Comparison of ENCODE assay signal across 8 cellular contexts in the genomic region with DNA sequence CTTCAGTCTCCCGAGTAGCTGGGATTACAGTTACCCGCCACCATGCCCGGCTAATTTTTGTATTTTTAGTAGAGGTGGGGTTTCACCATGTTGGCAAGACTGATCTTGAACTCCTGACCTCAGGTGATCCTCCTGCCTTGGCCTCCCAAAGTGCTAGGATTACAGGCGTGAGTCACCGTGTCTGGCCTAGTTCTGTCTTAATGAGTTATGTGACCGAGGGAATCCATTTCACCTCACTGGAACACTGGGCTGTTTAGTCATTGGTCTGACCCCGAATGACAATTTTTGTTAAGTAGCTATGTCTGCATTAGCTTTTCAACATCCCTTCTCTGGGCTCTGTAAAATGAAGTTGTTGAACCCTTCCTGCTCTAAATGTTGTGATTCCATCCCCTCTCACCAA. TPM values are rescaled to one million over a fixed set of nuclear protein-coding genes. Genes with fewer than 3 reads are reported as not detected.
DNase-seq lines count a peak whose midpoint lies in the region; ATAC-seq, FAIRE-seq and TF ChIP-seq lines count a peak whose summit lies in the region.
"Not testable (repeated sequence)": the region's sequence is repeated elsewhere in the genome, so short reads cannot be mapped to it uniquely, and the experiment has no call there.

No MANE protein-coding gene starts in this region.

- H3K79me2 ChIP-seq in K562 (ENCODE audit: control insufficient read depth, insufficient read depth, low read length), result not testable (repeated sequence)

- peak overlapping the region; percentile 81 for H3K27ac Mint-ChIP-seq in CD4-positive, alpha-beta T cell
- H3K27ac Mint-ChIP-seq in memory B cell, result peak overlapping the region; percentile 98
- H3K27ac Mint-ChIP-seq in stimulated activated effector memory CD8-positive, alpha-beta T cell treated with anti-CD3 and anti-CD28 coated beads, Interleukin-12 subunit alpha, Interleukin-12 subunit beta, amount 100 ng/mL, for 72 hours, result peak overlapping the region; percentile 72

- H3K4me1 ChIP-seq in K562 (replicated peaks in 1 of 2; ENCODE audit: control insufficient read depth in 2 of 2, insufficient read depth in 2 of 2, low read length in 2 of 2); right atrium auricular region: not testable (repeated sequence)

- not testable (repeated sequence) for H3K27me3 ChIP-seq in CD4-positive, alpha-beta T cell (ENCODE audit: control insufficient read depth, insufficient read depth, low read length); WERI-Rb-1 (ENCODE audit: insufficient read depth, low read depth, severe bottlenecking); right atrium auricular region
- H3K27me3 ChIP-seq in K562 (ENCODE audit: control insufficient read depth in 2 of 2, insufficient read depth in 2 of 2, low read length in 2 of 2), result peaks cover 7 to 27% of the 10 kb centered on the region in 2 experiments; a peak in 2 of 5 replicates

- H3K9ac ChIP-seq in K562 (ENCODE audit: insufficient read depth in 1 of 2, low read depth in 2 of 2, low read length in 2 of 2), result not testable (repeated sequence)

- 9% methylated on average over 7 of the region's 7 CpGs for WGBS in K562 (ENCODE audit: insufficient coverage, low coverage, missing lambda C conversion rate)

- not testable (repeated sequence) for H3K9me1 ChIP-seq in K562 (ENCODE audit: control insufficient read depth, insufficient read depth, low read length)

- not testable (repeated sequence) for FAIRE-seq in K562 (lab: Jason Lieb, UNC)

- H2AFZ ChIP-seq in K562 (ENCODE audit: low read depth, low read length), result not testable (repeated sequence)

- intact Hi-C loops in CD4-positive, alpha-beta T cell (cut with DNase I, micrococcal nuclease), result loop anchor here (5.0 kb wide), 5 partner anchors 300 to 385 kb away; a partner anchor contains a TSS
- intact Hi-C loops in K562 (cut with micrococcal nuclease), result loop anchor here (5.0 kb wide), 3 partner anchors 150 to 685 kb away; a partner anchor contains a TSS

- CTCF ChIA-PET in CD4-positive, alpha-beta T cell (lab: Charles Lee), result interaction anchor here (4.4 kb wide), 1 partner anchor 16 kb away, joined by 17 read pairs; no protein-coding TSS in a partner anchor
- CTCF ChIA-PET in K562 (lab: Yijun Ruan, JAX; ENCODE audit: low intra/inter-chr PET ratio), result interaction anchor here (3.1 kb wide), 1 partner anchor 353 kb away, joined by 22 read pairs; a partner anchor contains a TSS

- not testable (repeated sequence) for BruUV-seq in K562 (replicated peaks; lab: Mats Ljungman, UMichigan)

- not testable (repeated sequence) for H3K9me3 ChIP-seq in CD4-positive, alpha-beta T cell (ENCODE audit: control insufficient read depth, low read length); WERI-Rb-1 (ENCODE audit: severe bottlenecking); K562 (replicated peaks; ENCODE audit: control insufficient read depth, insufficient read depth, low read depth, low read length); right atrium auricular region

- in situ Hi-C loops in K562 (cut with MboI), result loop anchor here (25.0 kb wide), 2 partner anchors 355 to 680 kb away; a partner anchor contains a TSS

- H3K4me3 ChIP-seq in WERI-Rb-1 (ENCODE audit: low read depth, low read length); K562; right atrium auricular region: not testable (repeated sequence)

- TF ChIP-seq EP300 in K562 (IDR thresholded peaks at IDR 0.05; ENCODE audit: low read length), result not testable (repeated sequence)

- not testable (repeated sequence) for H3K9me3 Mint-ChIP-seq in CD4-positive, alpha-beta T cell; memory B cell; stimulated activated effector memory CD8-positive, alpha-beta T cell treated with anti-CD3 and anti-CD28 coated beads, Interleukin-12 subunit alpha, Interleukin-12 subunit beta, amount 100 ng/mL, for 72 hours

- not testable (repeated sequence) for DNase-seq in CD4-positive, alpha-beta T cell; K562 (ENCODE audit: extremely low read depth in 1 of 4, low spot score in 3 of 4); memory B cell (ENCODE audit: low spot score in 2 of 2); stimulated activated effector memory CD8-positive, alpha-beta T cell treated with anti-CD3 and anti-CD28 coated beads, Interleukin-12 subunit alpha, Interleukin-12 subunit beta, amount 100 ng/mL, for 72 hours (ENCODE audit: low spot score in 2 of 2)
- DNase-seq in EH (ENCODE audit: low read depth) (peak; percentile 8), M059J (ENCODE audit: low read depth) (peak; percentile 70), WERI-Rb-1 (peak; percentile 45), right atrium auricular region (ENCODE audit: low spot score) (peak; percentile 32)

- TF ChIP-seq POLR2A in K562 (conservative IDR thresholded peaks at IDR 0.05), result not testable (repeated sequence)

- TF ChIP-seq RAD21 in K562 (CRISPR knock-in tag; conservative IDR thresholded peaks at IDR 0.05 in 1 of 2, IDR thresholded peaks at IDR 0.05 in 1 of 2), result not testable (repeated sequence)

- H3K27me3 Mint-ChIP-seq in CD4-positive, alpha-beta T cell; memory B cell: not testable (repeated sequence)

- H3K36me3 Mint-ChIP-seq in CD4-positive, alpha-beta T cell (ENCODE audit: low read depth); memory B cell; stimulated activated effector memory CD8-positive, alpha-beta T cell treated with anti-CD3 and anti-CD28 coated beads, Interleukin-12 subunit alpha, Interleukin-12 subunit beta, amount 100 ng/mL, for 72 hours: not testable (repeated sequence)

- H3K4me1 Mint-ChIP-seq in CD4-positive, alpha-beta T cell (ENCODE audit: low read depth), result not testable (repeated sequence)
- peaks cover 32% of the 10 kb centered on the region for H3K4me1 Mint-ChIP-seq in memory B cell
- peaks cover 18% of the 10 kb centered on the region for H3K4me1 Mint-ChIP-seq in stimulated activated effector memory CD8-positive, alpha-beta T cell treated with anti-CD3 and anti-CD28 coated beads, Interleukin-12 subunit alpha, Interleukin-12 subunit beta, amount 100 ng/mL, for 72 hours

- TF ChIP-seq CTCF in CD4-positive, alpha-beta T cell (IDR thresholded peaks at IDR 0.05); WERI-Rb-1 (IDR thresholded peaks at IDR 0.05; ENCODE audit: low read depth, low read length); K562 (IDR thresholded peaks at IDR 0.05 in 2 of 3, conservative IDR thresholded peaks at IDR 0.05 in 1 of 3; ENCODE audit: insufficient read depth in 2 of 3, low read depth in 1 of 3, low read length in 3 of 3); right atrium auricular region (IDR thresholded peaks at IDR 0.05): not testable (repeated sequence)

- H3K27ac ChIP-seq in CD4-positive, alpha-beta T cell (ENCODE audit: low read depth, low read length); WERI-Rb-1; K562 (ENCODE audit: extremely low read depth, low read depth, low read length); right atrium auricular region: not testable (repeated sequence)

- not testable (repeated sequence) for H3K4me3 Mint-ChIP-seq in CD4-positive, alpha-beta T cell; memory B cell; stimulated activated effector memory CD8-positive, alpha-beta T cell treated with anti-CD3 and anti-CD28 coated beads, Interleukin-12 subunit alpha, Interleukin-12 subunit beta, amount 100 ng/mL, for 72 hours

- not testable (repeated sequence) for H3K4me2 ChIP-seq in K562 (ENCODE audit: insufficient read depth, low read length)

- ATAC-seq in CD4-positive, alpha-beta T cell (ENCODE audit: poor library complexity); K562; memory B cell (ENCODE audit: low read depth); stimulated activated effector memory CD8-positive, alpha-beta T cell treated with anti-CD3 and anti-CD28 coated beads, Interleukin-12 subunit alpha, Interleukin-12 subunit beta, amount 100 ng/mL, for 72 hours: not testable (repeated sequence)

- POLR2A ChIA-PET in CD4-positive, alpha-beta T cell (lab: Charles Lee), result interaction anchor here (0.8 kb wide), 1 partner anchor 481 kb away, joined by 3 read pairs; no protein-coding TSS in a partner anchor
- POLR2A ChIA-PET in K562 (lab: Yijun Ruan, JAX), result interaction anchor here (0.8 to 1.3 kb wide), 2 partner anchors 296 to 354 kb away, joined by 3 to 4 read pairs; a partner anchor contains a TSS

- not testable (repeated sequence) for H3K36me3 ChIP-seq in WERI-Rb-1; K562 (ENCODE audit: control insufficient read depth, insufficient read depth, low read length); right atrium auricular region

- not testable (repeated sequence) for H4K20me1 ChIP-seq in K562 (replicated peaks; ENCODE audit: control insufficient read depth, insufficient read depth, low read length)

RNA-seq across cellular contexts. Expression of a gene that starts 6.8 kb away (rescaled TPM):
- not detected for total RNA-seq in CD4-positive, alpha-beta T cell
- total RNA-seq in M059J (2014; rRNA removed; shearing (Covaris generic)), result 35.6 and 58.6 TPM in 2 replicates
- 18.3 and 46.6 TPM in 2 replicates for total RNA-seq in K562 (2011; cell fraction: chromatin; rRNA removed; ENCODE audit: low replicate concordance)
- 15.0 and 17.2 TPM in 2 replicates for total RNA-seq in K562 (2011; cell fraction: nucleolus; rRNA removed)
- total RNA-seq in K562 (2011; cell fraction: nucleoplasm; rRNA removed), result 22.6 and 23.8 TPM in 2 replicates
- 54.4 and 65.8 TPM in 2 replicates for total RNA-seq in K562 (2014; rRNA removed)
- total RNA-seq in K562 (2014; rRNA removed; fragmentation: Illumina TruSeq; extraction: Trizol), result 74.7 and 85.7 TPM in 2 replicates
- total RNA-seq in K562 (2015; rRNA removed; fragmentation: Illumina TruSeq; extraction: Trizol), result 64.5 and 72.1 TPM in 2 replicates
- 45.6 and 52.8 TPM in 2 replicates for total RNA-seq in K562 (2021)
- 53.3 and 69.7 TPM in 2 replicates for polyA plus RNA-seq in K562 (2011; rRNA removed)
- 17.1 and 29.6 TPM in 2 replicates for polyA plus RNA-seq in K562 (2011; cell fraction: cytosol; rRNA removed)
- 24.2 and 25.4 TPM in 2 replicates for polyA plus RNA-seq in K562 (2011; cell fraction: nucleus; rRNA removed)
- polyA plus RNA-seq in K562 (2012), result 42.5 and 47.0 TPM in 2 replicates
- polyA plus RNA-seq in K562 (2014; fragmentation: Illumina TruSeq; extraction: Trizol), result 66.4 and 75.9 TPM in 2 replicates
- 10 to 100 TPM; 30.0 to 38.6 TPM for polyA plus RNA-seq in K562 (2014; fragmentation: Nextera tagmentation; extraction: Ambion mirVana)
- polyA plus RNA-seq in K562 (2014; rRNA removed), result 48.6 and 66.4 TPM in 2 replicates
- polyA minus RNA-seq in K562 (2011; rRNA and poly(A)+ RNA removed), result 122 and 124 TPM in 2 replicates
- 30.9 and 39.3 TPM in 2 replicates for polyA minus RNA-seq in K562 (2011; cell fraction: cytosol; rRNA and poly(A)+ RNA removed)
- 23.6 and 35.4 TPM in 2 replicates for polyA minus RNA-seq in K562 (2011; cell fraction: nucleus; rRNA and poly(A)+ RNA removed)
- total RNA-seq in right atrium auricular region, result 1 to 10 TPM in 1 of 2 donors, not detected in 1; 2.2 TPM

Comparison
In these comparisons a context has a peak if more than half of its experiments do, and no peak if none do; other contexts are left out.
1. RNA of a gene that starts 6.8 kb away (total RNA-seq): 15.0 to 85.7 TPM in K562 and 35.6 to 58.6 TPM in M059J; 2.2 TPM in right atrium auricular region and not detected in CD4-positive, alpha-beta T cell; every median in the first group is over 4 times any median in the second.
2. Peak in every context shown above with its lines, with median percentiles within 50 percentile points of each other: H3K27ac Mint-ChIP-seq.